Comparison of ENCODE assay signal across 16 cellular contexts in genomic region chr1:201295861-201296260, GRCh38. TPM values are rescaled to one million over a fixed set of nuclear protein-coding genes. Genes with fewer than 3 reads are reported as not detected.
A peak's percentile ranks its signal among the peaks of the same experiment; 100 is the strongest.
DNase-seq lines count a peak whose midpoint lies in the region; ATAC-seq and TF ChIP-seq lines count a peak whose summit lies in the region.
"Had no signal": no experiment of that assay in that cellular context is flagged by ENCODE, and none has a peak within 500 bp of the region (broad histone marks: within the 10 kb centered on the region; RNA-seq: fewer than 3 reads in every experiment).

No MANE protein-coding gene starts in this region.

- no peak overlapping the region for H2AFZ ChIP-seq in OCI-LY7 (ENCODE audit: low read length)

- intact Hi-C loops in OCI-LY7 (cut with micrococcal nuclease; ENCODE audit: unreplicated experiment) = no loop called here

- no peaks in the 10 kb centered on the region for H3K9me3 Mint-ChIP-seq in osteocyte (ENCODE audit: unreplicated experiment)
- no peaks in the 10 kb centered on the region for H3K9me3 Mint-ChIP-seq in activated T-cell treated with anti-CD3 and anti-CD28 coated beads, Interleukin-2, amount 50 U/mL, for 4 hours
- H3K9me3 Mint-ChIP-seq: CD4-positive, CD25-positive, alpha-beta regulatory T cell; naive thymus-derived CD4-positive, alpha-beta T cell; T-cell had no signal

- no peak for ATAC-seq in GM21381 (IDR thresholded peaks at IDR 0.05; ENCODE audit: unreplicated experiment)
- ATAC-seq in activated T-cell treated with anti-CD3 and anti-CD28 coated beads, Interleukin-2, amount 50 U/mL, for 4 hours = no peak
- ATAC-seq: naive thymus-derived CD4-positive, alpha-beta T cell; T-cell had no signal

- H3K27me3 ChIP-seq in esophagus (ENCODE audit: control insufficient read depth in 1 of 2, insufficient read depth in 2 of 2, low read length in 2 of 2) = no peaks in the 10 kb centered on the region

- CTCF ChIA-PET in OCI-LY7 (lab: Charles Lee; ENCODE audit: unreplicated experiment) = no interaction called here

- H3K36me3 ChIP-seq in esophagus (ENCODE audit: control insufficient read depth in 2 of 2, insufficient read depth in 2 of 2, low read length in 1 of 2) (peaks cover 0 to 18% of the 10 kb centered on the region in 2 donors), OCI-LY7 (ENCODE audit: insufficient read depth, low read length) (no peaks in the 10 kb centered on the region)

- 26 to 41% methylated on average over 3 of the region's 3 CpGs for WGBS in esophagus, 2 donors

- no peaks in the 10 kb centered on the region for H3K79me2 ChIP-seq in OCI-LY7 (ENCODE audit: insufficient read depth, low read depth, low read length)

- no peak for TF ChIP-seq CTCF in osteocyte (IDR thresholded peaks at IDR 0.05)
- no peak for TF ChIP-seq CTCF in OCI-LY7 (conservative IDR thresholded peaks at IDR 0.05; ENCODE audit: low read length)

- no TSS peak for BruUV-seq in OCI-LY7 (replicated peaks; lab: Mats Ljungman, UMichigan)

- H3K9me2 ChIP-seq in OCI-LY7 (ENCODE audit: insufficient read depth, low read length) = no peaks in the 10 kb centered on the region

- H3K27me3 Mint-ChIP-seq in osteocyte (ENCODE audit: unreplicated experiment) = peaks cover 8% of the 10 kb centered on the region
- H3K27me3 Mint-ChIP-seq in activated T-cell treated with anti-CD3 and anti-CD28 coated beads, Interleukin-2, amount 50 U/mL, for 4 hours (ENCODE audit: low read depth) = peaks cover 8% of the 10 kb centered on the region
- H3K27me3 Mint-ChIP-seq: CD4-positive, CD25-positive, alpha-beta regulatory T cell had no signal

- H3K4me2 ChIP-seq in OCI-LY7 (ENCODE audit: low read length) = no peak overlapping the region

- H3K4me1 ChIP-seq in esophagus (ENCODE audit: control insufficient read depth in 2 of 2, insufficient read depth in 2 of 2, low read length in 1 of 2) = peaks cover 11 to 47% of the 10 kb centered on the region in 2 donors
- no peaks in the 10 kb centered on the region for H3K4me1 ChIP-seq in OCI-LY7 (ENCODE audit: insufficient read depth, low read length, poor library complexity, severe bottlenecking)

- peak overlapping the region; percentile 38 for H3K27ac Mint-ChIP-seq in osteocyte (ENCODE audit: unreplicated experiment)
- H3K27ac Mint-ChIP-seq: CD4-positive, CD25-positive, alpha-beta regulatory T cell; naive thymus-derived CD4-positive, alpha-beta T cell; T-cell had no signal

- DNase-seq in COLO829 (ENCODE audit: low spot score) (peak; percentile 45), NCI-H446 treated with DMSO at 0.1 percent for 48 hours (lab: John Stamatoyannopoulos, UW) (peak; percentile 46), osteocyte (ENCODE audit: extremely low spot score, unreplicated experiment) (no peak), NCI-H1694 treated with DMSO at 0.1 percent for 48 hours (lab: John Stamatoyannopoulos, UW) (no peak), OCI-LY7 (ENCODE audit: low spot score) (no peak)
- no peak for DNase-seq in activated T-cell treated with anti-CD3 and anti-CD28 coated beads, Interleukin-2, amount 50 U/mL, for 4 hours
- DNase-seq: activated CD4-positive, alpha-beta T cell treated with anti-CD3 and anti-CD28 coated beads, Interleukin-2, amount 50 U/mL, for 48 hours; activated naive CD4-positive, alpha-beta T cell treated with Interleukin-2 at 50 U/mL for 16 hours; CD4-positive, CD25-positive, alpha-beta regulatory T cell; dorsolateral prefrontal cortex; naive thymus-derived CD4-positive, alpha-beta T cell; NCI-H526 treated with DMSO at 0.1 percent for 48 hours; stimulated activated naive CD4-positive, alpha-beta T cell treated with Interleukin-2 at 50 U/mL for 16 hours; T-cell had no signal

- H3K27ac ChIP-seq in esophagus (ENCODE audit: low read depth in 2 of 2, low read length in 1 of 2) (peak overlapping the region; percentile 91 to 92), OCI-LY7 (ENCODE audit: low read depth, low read length, poor library complexity, severe bottlenecking) (no peak overlapping the region)
- H3K27ac ChIP-seq: dorsolateral prefrontal cortex had no signal

- no peaks in the 10 kb centered on the region for H4K20me1 ChIP-seq in OCI-LY7 (ENCODE audit: insufficient read depth, low read length)

- no peak overlapping the region for H3K4me3 ChIP-seq in esophagus (ENCODE audit: low read depth in 1 of 2, low read length in 2 of 2)
- no peak overlapping the region for H3K4me3 ChIP-seq in OCI-LY7 (ENCODE audit: low read depth, low read length, poor library complexity, severe bottlenecking)
- H3K4me3 ChIP-seq: dorsolateral prefrontal cortex had no signal

- POLR2A ChIA-PET in OCI-LY7 (lab: Charles Lee) = no interaction called here

- H3K4me1 Mint-ChIP-seq in osteocyte (ENCODE audit: unreplicated experiment) = peaks cover 12% of the 10 kb centered on the region
- no peaks in the 10 kb centered on the region for H3K4me1 Mint-ChIP-seq in activated T-cell treated with anti-CD3 and anti-CD28 coated beads, Interleukin-2, amount 50 U/mL, for 4 hours (ENCODE audit: low read depth)
- H3K4me1 Mint-ChIP-seq: CD4-positive, CD25-positive, alpha-beta regulatory T cell; naive thymus-derived CD4-positive, alpha-beta T cell; T-cell had no signal

- no peaks in the 10 kb centered on the region for H3K36me3 Mint-ChIP-seq in osteocyte (ENCODE audit: unreplicated experiment)
- no peaks in the 10 kb centered on the region for H3K36me3 Mint-ChIP-seq in activated T-cell treated with anti-CD3 and anti-CD28 coated beads, Interleukin-2, amount 50 U/mL, for 4 hours (ENCODE audit: insufficient read depth)
- H3K36me3 Mint-ChIP-seq: CD4-positive, CD25-positive, alpha-beta regulatory T cell; naive thymus-derived CD4-positive, alpha-beta T cell; T-cell had no signal

- H3K9me3 ChIP-seq in esophagus (ENCODE audit: control insufficient read depth in 2 of 2, insufficient read depth in 1 of 2, low read depth in 1 of 2, low read length in 1 of 2) (no peaks in the 10 kb centered on the region), OCI-LY7 (ENCODE audit: low read length) (no peaks in the 10 kb centered on the region)

- H3K4me3 Mint-ChIP-seq in osteocyte (ENCODE audit: unreplicated experiment) = no peak overlapping the region
- no peak overlapping the region for H3K4me3 Mint-ChIP-seq in activated T-cell treated with anti-CD3 and anti-CD28 coated beads, Interleukin-2, amount 50 U/mL, for 4 hours
- H3K4me3 Mint-ChIP-seq: CD4-positive, CD25-positive, alpha-beta regulatory T cell; naive thymus-derived CD4-positive, alpha-beta T cell; T-cell had no signal

RNA-seq across cellular contexts. Expression of gene PKP1, which starts 12.6 kb away (rescaled TPM):
- 100 to 1,000 TPM; 124 to 282 TPM for polyA plus RNA-seq in esophagus
- total RNA-seq in osteocyte (not detected in 2 replicates), OCI-LY7 (2022) (not detected in 2 replicates)
- total RNA-seq in OCI-LY7 (2014; rRNA removed; shearing (Covaris generic)) = not detected in 2 replicates
- total RNA-seq in activated T-cell treated with anti-CD3 and anti-CD28 coated beads, Interleukin-2, amount 50 U/mL, for 4 hours = not detected
- total RNA-seq: CD4-positive, CD25-positive, alpha-beta regulatory T cell; naive thymus-derived CD4-positive, alpha-beta T cell had no signal
- polyA plus RNA-seq: CD4-positive, CD25-positive, alpha-beta regulatory T cell; naive thymus-derived CD4-positive, alpha-beta T cell had no signal

Comparison
In these comparisons a context has a peak if more than half of its experiments do, and no peak if none do; other contexts are left out.
1. DNase-seq: peak in COLO829 (single experiment) and NCI-H446 treated with DMSO at 0.1 percent for 48 hours (single experiment); none in osteocyte (single experiment), NCI-H1694 treated with DMSO at 0.1 percent for 48 hours (single experiment), OCI-LY7 (single experiment) and activated T-cell treated with anti-CD3 and anti-CD28 coated beads, Interleukin-2, amount 50 U/mL, for 4 hours (single experiment).